ENCODE assay signal across 1 cellular context in the genomic region with DNA sequence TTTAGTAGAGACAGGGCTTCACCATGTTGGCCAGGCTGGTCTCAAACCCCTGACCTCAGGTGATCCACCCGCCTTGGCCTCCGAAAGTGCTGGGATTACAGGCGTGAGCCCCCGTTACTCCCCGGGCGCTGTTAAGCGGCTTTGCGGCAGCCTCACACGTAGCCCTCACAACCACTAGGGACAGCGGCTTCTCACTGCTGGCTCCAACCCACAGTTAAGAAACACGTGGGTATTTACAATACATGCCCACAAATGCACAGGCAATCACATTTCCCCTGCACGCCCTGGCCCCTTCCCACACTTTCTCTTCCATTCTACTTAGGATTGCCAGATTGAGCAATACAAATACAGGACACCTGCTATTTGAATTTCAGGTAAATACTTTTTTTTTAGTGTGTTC.
TF ChIP-seq lines count a peak whose summit lies in the region.

No MANE protein-coding gene starts in this region.

TF ChIP-seq in HepG2, 621 proteins besides CTCF, POLR2A, EP300 and RAD21:
- TF ChIP-seq MTF1 (CRISPR knock-in tag; IDR thresholded peaks at IDR 0.05) (no peak), KMT2B (CRISPR knock-in tag; IDR thresholded peaks at IDR 0.05) (no peak), HNRNPLL (IDR thresholded peaks at IDR 0.05; ENCODE audit: low read depth, low read length, poor library complexity, severe bottlenecking) (peak; percentile 31)
- TF ChIP-seq, protein P1, sequence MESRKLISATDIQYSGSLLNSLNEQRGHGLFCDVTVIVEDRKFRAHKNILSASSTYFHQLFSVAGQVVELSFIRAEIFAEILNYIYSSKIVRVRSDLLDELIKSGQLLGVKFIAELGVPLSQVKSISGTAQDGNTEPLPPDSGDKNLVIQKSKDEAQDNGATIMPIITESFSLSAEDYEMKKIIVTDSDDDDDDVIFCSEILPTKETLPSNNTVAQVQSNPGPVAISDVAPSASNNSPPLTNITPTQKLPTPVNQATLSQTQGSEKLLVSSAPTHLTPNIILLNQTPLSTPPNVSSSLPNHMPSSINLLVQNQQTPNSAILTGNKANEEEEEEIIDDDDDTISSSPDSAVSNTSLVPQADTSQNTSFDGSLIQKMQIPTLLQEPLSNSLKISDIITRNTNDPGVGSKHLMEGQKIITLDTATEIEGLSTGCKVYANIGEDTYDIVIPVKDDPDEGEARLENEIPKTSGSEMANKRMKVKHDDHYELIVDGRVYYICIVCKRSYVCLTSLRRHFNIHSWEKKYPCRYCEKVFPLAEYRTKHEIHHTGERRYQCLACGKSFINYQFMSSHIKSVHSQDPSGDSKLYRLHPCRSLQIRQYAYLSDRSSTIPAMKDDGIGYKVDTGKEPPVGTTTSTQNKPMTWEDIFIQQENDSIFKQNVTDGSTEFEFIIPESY (CRISPR knock-in tag; IDR thresholded peaks at IDR 0.05): peak; percentile 61; the same call in 1 of the 2 replicates
TF ChIP-seq in HepG2: peak in this region for 2.
